Comparison of ENCODE assay signal across 1 cellular context in the genomic region with DNA sequence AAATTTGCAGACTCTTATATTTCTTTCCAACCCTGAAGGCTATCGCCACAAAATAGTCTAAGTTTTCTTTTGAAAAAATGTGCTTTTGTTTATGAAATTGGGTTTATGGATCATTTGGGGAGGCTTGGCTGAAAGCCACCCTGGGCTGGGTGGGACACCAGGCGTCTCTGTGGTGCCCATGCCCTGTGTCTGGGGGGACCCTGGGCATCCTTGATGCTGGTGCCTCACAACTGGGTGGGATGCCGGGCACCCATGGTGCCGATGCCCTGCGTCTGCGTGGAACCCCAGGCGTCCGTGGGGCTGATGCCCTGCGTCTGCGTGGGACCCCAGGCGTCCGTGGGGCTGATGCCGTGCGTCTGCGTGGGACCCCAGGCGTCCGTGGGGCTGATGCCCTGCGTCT.
TF ChIP-seq lines count a peak whose summit lies in the region.

No MANE protein-coding gene starts in this region.

TF ChIP-seq in HCT116, 20 proteins besides CTCF, POLR2A, EP300 and RAD21 (continued from another document):
- TF ChIP-seq, protein P1, sequence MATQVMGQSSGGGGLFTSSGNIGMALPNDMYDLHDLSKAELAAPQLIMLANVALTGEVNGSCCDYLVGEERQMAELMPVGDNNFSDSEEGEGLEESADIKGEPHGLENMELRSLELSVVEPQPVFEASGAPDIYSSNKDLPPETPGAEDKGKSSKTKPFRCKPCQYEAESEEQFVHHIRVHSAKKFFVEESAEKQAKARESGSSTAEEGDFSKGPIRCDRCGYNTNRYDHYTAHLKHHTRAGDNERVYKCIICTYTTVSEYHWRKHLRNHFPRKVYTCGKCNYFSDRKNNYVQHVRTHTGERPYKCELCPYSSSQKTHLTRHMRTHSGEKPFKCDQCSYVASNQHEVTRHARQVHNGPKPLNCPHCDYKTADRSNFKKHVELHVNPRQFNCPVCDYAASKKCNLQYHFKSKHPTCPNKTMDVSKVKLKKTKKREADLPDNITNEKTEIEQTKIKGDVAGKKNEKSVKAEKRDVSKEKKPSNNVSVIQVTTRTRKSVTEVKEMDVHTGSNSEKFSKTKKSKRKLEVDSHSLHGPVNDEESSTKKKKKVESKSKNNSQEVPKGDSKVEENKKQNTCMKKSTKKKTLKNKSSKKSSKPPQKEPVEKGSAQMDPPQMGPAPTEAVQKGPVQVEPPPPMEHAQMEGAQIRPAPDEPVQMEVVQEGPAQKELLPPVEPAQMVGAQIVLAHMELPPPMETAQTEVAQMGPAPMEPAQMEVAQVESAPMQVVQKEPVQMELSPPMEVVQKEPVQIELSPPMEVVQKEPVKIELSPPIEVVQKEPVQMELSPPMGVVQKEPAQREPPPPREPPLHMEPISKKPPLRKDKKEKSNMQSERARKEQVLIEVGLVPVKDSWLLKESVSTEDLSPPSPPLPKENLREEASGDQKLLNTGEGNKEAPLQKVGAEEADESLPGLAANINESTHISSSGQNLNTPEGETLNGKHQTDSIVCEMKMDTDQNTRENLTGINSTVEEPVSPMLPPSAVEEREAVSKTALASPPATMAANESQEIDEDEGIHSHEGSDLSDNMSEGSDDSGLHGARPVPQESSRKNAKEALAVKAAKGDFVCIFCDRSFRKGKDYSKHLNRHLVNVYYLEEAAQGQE (IDR thresholded peaks at IDR 0.05; ENCODE audit: low read depth) = no peak
- TF ChIP-seq YY1 (IDR thresholded peaks at IDR 0.05; ENCODE audit: extremely low read depth, insufficient replicate concordance, low read depth, low read length) (no peak), EZH2phosphoT487 (IDR thresholded peaks at IDR 0.05; ENCODE audit: borderline replicate concordance) (no peak), CEBPB (IDR thresholded peaks at IDR 0.05; ENCODE audit: low read depth) (no peak), SRF (IDR thresholded peaks at IDR 0.05; ENCODE audit: low read depth) (no peak), SIN3A (IDR thresholded peaks at IDR 0.05; ENCODE audit: low read depth) (no peak), TCF7L2 (IDR thresholded peaks at IDR 0.05; ENCODE audit: borderline replicate concordance, extremely low read depth, insufficient read depth, insufficient read length) (no peak), CBX3 (IDR thresholded peaks at IDR 0.05; ENCODE audit: low read depth) (no peak), SP1 (IDR thresholded peaks at IDR 0.05; ENCODE audit: low read depth) (no peak), POLR2AphosphoS5 (IDR thresholded peaks at IDR 0.05; ENCODE audit: low read depth, low read length) (no peak)
- TF ChIP-seq, protein P2, sequence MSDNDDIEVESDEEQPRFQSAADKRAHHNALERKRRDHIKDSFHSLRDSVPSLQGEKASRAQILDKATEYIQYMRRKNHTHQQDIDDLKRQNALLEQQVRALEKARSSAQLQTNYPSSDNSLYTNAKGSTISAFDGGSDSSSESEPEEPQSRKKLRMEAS (IDR thresholded peaks at IDR 0.05) = no peak
- TF ChIP-seq, protein P3, sequence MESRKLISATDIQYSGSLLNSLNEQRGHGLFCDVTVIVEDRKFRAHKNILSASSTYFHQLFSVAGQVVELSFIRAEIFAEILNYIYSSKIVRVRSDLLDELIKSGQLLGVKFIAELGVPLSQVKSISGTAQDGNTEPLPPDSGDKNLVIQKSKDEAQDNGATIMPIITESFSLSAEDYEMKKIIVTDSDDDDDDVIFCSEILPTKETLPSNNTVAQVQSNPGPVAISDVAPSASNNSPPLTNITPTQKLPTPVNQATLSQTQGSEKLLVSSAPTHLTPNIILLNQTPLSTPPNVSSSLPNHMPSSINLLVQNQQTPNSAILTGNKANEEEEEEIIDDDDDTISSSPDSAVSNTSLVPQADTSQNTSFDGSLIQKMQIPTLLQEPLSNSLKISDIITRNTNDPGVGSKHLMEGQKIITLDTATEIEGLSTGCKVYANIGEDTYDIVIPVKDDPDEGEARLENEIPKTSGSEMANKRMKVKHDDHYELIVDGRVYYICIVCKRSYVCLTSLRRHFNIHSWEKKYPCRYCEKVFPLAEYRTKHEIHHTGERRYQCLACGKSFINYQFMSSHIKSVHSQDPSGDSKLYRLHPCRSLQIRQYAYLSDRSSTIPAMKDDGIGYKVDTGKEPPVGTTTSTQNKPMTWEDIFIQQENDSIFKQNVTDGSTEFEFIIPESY (IDR thresholded peaks at IDR 0.05; ENCODE audit: extremely low read depth, insufficient replicate concordance, low read length) = no peak
- TF ChIP-seq, protein P4, sequence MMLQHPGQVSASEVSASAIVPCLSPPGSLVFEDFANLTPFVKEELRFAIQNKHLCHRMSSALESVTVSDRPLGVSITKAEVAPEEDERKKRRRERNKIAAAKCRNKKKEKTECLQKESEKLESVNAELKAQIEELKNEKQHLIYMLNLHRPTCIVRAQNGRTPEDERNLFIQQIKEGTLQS (IDR thresholded peaks at IDR 0.05) = no peak
